Comparison of ENCODE assay signal across 23 cellular contexts in genomic region chr19:51680474-51680873, GRCh38. TPM values are rescaled to one million over a fixed set of nuclear protein-coding genes. Genes with fewer than 3 reads are reported as not detected.
A peak's percentile ranks its signal among the peaks of the same experiment; 100 is the strongest.
DNase-seq lines count a peak whose midpoint lies in the region; ATAC-seq, FAIRE-seq and TF ChIP-seq lines count a peak whose summit lies in the region.
"Had no signal": no experiment of that assay in that cellular context is flagged by ENCODE, and none has a peak within 500 bp of the region (broad histone marks: within the 10 kb centered on the region; RNA-seq: fewer than 3 reads in every experiment).

No MANE protein-coding gene starts in this region.

- ATAC-seq in A549, result no peak
- no peak for ATAC-seq in GM18519 (IDR thresholded peaks at IDR 0.05; ENCODE audit: low FRiP score, unreplicated experiment)
- ATAC-seq: HCT116 had no signal

- H3K27me3 ChIP-seq in astrocyte (ENCODE audit: insufficient read depth, low read length), result no peaks in the 10 kb centered on the region

- DNase-seq in A549 (ENCODE audit: low read depth in 1 of 2, low spot score in 1 of 2) (no peak), astrocyte (ENCODE audit: low read depth) (no peak), frontal cortex (ENCODE audit: low spot score in 2 of 2) (no peak)
- no peak for DNase-seq in activated T-cell treated with anti-CD3 and anti-CD28 coated beads, Interleukin-2, amount 50 U/mL, for 1 hour
- DNase-seq: 8988T; C1 segment of cervical spinal cord; Calu3; CD4-positive, alpha-beta memory T cell; COR-L47; DMS53; DMS79 treated with DMSO at 0.1 percent for 48 hours; GF-D8; GM23248; H9 had no signal

- peaks cover 36% of the 10 kb centered on the region for H3K9me3 ChIP-seq in A549
- H3K9me3 ChIP-seq in astrocyte (ENCODE audit: insufficient read depth, low read depth, low read length), result no peaks in the 10 kb centered on the region

- no peaks in the 10 kb centered on the region for H4K20me1 ChIP-seq in astrocyte (ENCODE audit: insufficient read depth, low read length)

- no peaks in the 10 kb centered on the region for H3K36me3 ChIP-seq in astrocyte (ENCODE audit: insufficient read depth, low read length)

- no peak overlapping the region for H3K4me3 Mint-ChIP-seq in astrocyte (ENCODE audit: unreplicated experiment)
- H3K4me3 Mint-ChIP-seq: CD4-positive, alpha-beta memory T cell; H9 had no signal

- FAIRE-seq in A549 (lab: Jason Lieb, UNC), result peak; percentile 72
- peak; percentile 20 for FAIRE-seq in astrocyte (lab: Jason Lieb, UNC)
- FAIRE-seq in frontal cortex (lab: Jason Lieb, UNC), result peak; percentile 23
- FAIRE-seq: GM12891, GM18507 had no signal

- TF ChIP-seq POLR2A in A549 (IDR thresholded peaks at IDR 0.05; ENCODE audit: low read length), result no peak

- TF ChIP-seq EP300 in A549 (IDR thresholded peaks at IDR 0.05), result no peak

- H3K4me3 ChIP-seq in A549, result no peak overlapping the region
- H3K4me3 ChIP-seq in astrocyte (ENCODE audit: insufficient read depth, low read depth, low read length), result no peak overlapping the region
- H3K4me3 ChIP-seq: GM23248 had no signal

- H2AFZ ChIP-seq in astrocyte (ENCODE audit: low read depth, low read length), result no peak overlapping the region
- H2AFZ ChIP-seq: GM23248 had no signal

- H3K4me1 Mint-ChIP-seq in astrocyte (ENCODE audit: low read depth, unreplicated experiment), result no peaks in the 10 kb centered on the region
- H3K4me1 Mint-ChIP-seq: H9 had no signal

- CTCF ChIA-PET in A549 (lab: Yijun Ruan, JAX), result interaction anchor here (0.5 to 1.1 kb wide), 3 partner anchors 24 to 865 kb away, joined by 3 read pairs; no protein-coding TSS in a partner anchor

- H3K4me1 ChIP-seq in A549, result no peaks in the 10 kb centered on the region
- H3K4me1 ChIP-seq in astrocyte (ENCODE audit: insufficient read depth, low read length), result no peaks in the 10 kb centered on the region

- TF ChIP-seq CTCF in A549 (IDR thresholded peaks at IDR 0.05) (no peak), astrocyte (IDR thresholded peaks at IDR 0.05; ENCODE audit: insufficient read depth, low read depth, low read length) (no peak)

- H3K27ac ChIP-seq in A549 (no peak overlapping the region), astrocyte (ENCODE audit: low read depth, low read length) (no peak overlapping the region)
- H3K27ac ChIP-seq: GM23248 had no signal

- no peaks in the 10 kb centered on the region for H3K79me2 ChIP-seq in astrocyte (ENCODE audit: insufficient read depth, low read length)

- POLR2A ChIA-PET in A549 (lab: Yijun Ruan, JAX), result no interaction called here

- no peaks in the 10 kb centered on the region for H3K9me3 Mint-ChIP-seq in astrocyte (ENCODE audit: unreplicated experiment)

- no peak overlapping the region for H3K27ac Mint-ChIP-seq in astrocyte (ENCODE audit: unreplicated experiment)
- H3K27ac Mint-ChIP-seq: CD4-positive, alpha-beta memory T cell; H9 had no signal

- WGBS in A549 (ENCODE audit: missing lambda C conversion rate), result 63% methylated on average over 1 of the region's 1 CpG

- H3K9ac ChIP-seq in astrocyte (ENCODE audit: low read length), result no peak overlapping the region
- H3K9ac ChIP-seq: GM23248 had no signal

- no peak overlapping the region for H3K4me2 ChIP-seq in A549
- no peak overlapping the region for H3K4me2 ChIP-seq in astrocyte (ENCODE audit: low read length)

- TF ChIP-seq RAD21 in A549 (conservative IDR thresholded peaks at IDR 0.05 in 1 of 2, IDR thresholded peaks at IDR 0.05 in 1 of 2), result no peak

- H3K36me3 Mint-ChIP-seq in astrocyte (ENCODE audit: low read depth, unreplicated experiment), result no peaks in the 10 kb centered on the region

- H3K27me3 Mint-ChIP-seq in astrocyte (ENCODE audit: low read depth, unreplicated experiment), result peaks cover 11% of the 10 kb centered on the region

TF ChIP-seq in A549, 52 proteins besides CTCF, POLR2A, EP300 and RAD21:
- TF ChIP-seq CEBPB (IDR thresholded peaks at IDR 0.05) (0 out of 4 replicates have a peak, but pooled peaks of 1 of the 2 experiments have one; percentile 25), RCOR1 (IDR thresholded peaks at IDR 0.05; ENCODE audit: low read depth, low read length) (no peak)

RNA-seq across cellular contexts. Expression of gene SPACA6, which starts 12.7 kb away (rescaled TPM):
- polyA plus RNA-seq in A549 (2011; rRNA removed) (9.5 and 12.0 TPM in 2 replicates), A549 (2017; fragmentation: RNase III; extraction: RNeasy Plus Mini Kit Qiagen cat#74134 plus additional on column Dnase treatment) (26.5 to 45.9 TPM (median 36.4 TPM) in 3 replicates)
- 22.2 and 26.1 TPM in 2 replicates for polyA plus RNA-seq in A549 (2012; cell fraction: cytosol; rRNA removed)
- 73.5 and 87.0 TPM in 2 replicates for polyA plus RNA-seq in A549 (2012; cell fraction: nucleus; rRNA removed)
- polyA minus RNA-seq in A549 (2011; rRNA and poly(A)+ RNA removed), result 8.7 and 10.0 TPM in 2 replicates
- total RNA-seq in astrocyte (51.0 and 62.5 TPM in 2 replicates), frontal cortex (3.7 TPM)

RNA-seq across cellular contexts. Expression of gene SIGLEC14, which starts 33.8 kb away (rescaled TPM):
- polyA plus RNA-seq in A549 (2011; rRNA removed), result 0.03 TPM in 1 of 2 replicates, not detected in the other
- polyA plus RNA-seq in A549 (2012; cell fraction: cytosol; rRNA removed), result 0.04 TPM in 1 of 2 replicates, not detected in the other
- polyA plus RNA-seq in A549 (2012; cell fraction: nucleus; rRNA removed), result 0.04 TPM in 2 replicates
- not detected in 3 replicates for polyA plus RNA-seq in A549 (2017; fragmentation: RNase III; extraction: RNeasy Plus Mini Kit Qiagen cat#74134 plus additional on column Dnase treatment)
- polyA minus RNA-seq in A549 (2011; rRNA and poly(A)+ RNA removed), result not detected in 2 replicates
- total RNA-seq in astrocyte, result not detected in 2 replicates
- 0.41 TPM for total RNA-seq in frontal cortex
- total RNA-seq: A673, Calu3, G401, GM23248, H4, H9 had no signal
- polyA plus RNA-seq: BJ, GM23248 had no signal

RNA-seq across cellular contexts. Expression of gene HAS1, which starts 43.3 kb away (rescaled TPM):
- polyA plus RNA-seq in A549 (2011; rRNA removed), result not detected in 2 replicates
- not detected in 2 replicates for polyA plus RNA-seq in A549 (2012; cell fraction: cytosol; rRNA removed)
- polyA plus RNA-seq in A549 (2012; cell fraction: nucleus; rRNA removed), result not detected in 2 replicates
- not detected in 3 replicates for polyA plus RNA-seq in A549 (2017; fragmentation: RNase III; extraction: RNeasy Plus Mini Kit Qiagen cat#74134 plus additional on column Dnase treatment)
- not detected in 2 replicates for polyA minus RNA-seq in A549 (2011; rRNA and poly(A)+ RNA removed)
- total RNA-seq in astrocyte, result not detected in 2 replicates
- 3.3 TPM for total RNA-seq in frontal cortex
- total RNA-seq: A673; Calu3; CD4-positive, alpha-beta memory T cell; Daoy; G401; H4 had no signal
- polyA plus RNA-seq: BJ; CD4-positive, alpha-beta memory T cell; GM23248 had no signal

RNA-seq across cellular contexts. Expression of gene SIGLEC5, which starts 50.3 kb away (rescaled TPM):
- polyA plus RNA-seq in A549 (2011; rRNA removed) (not detected in 2 replicates), A549 (2017; fragmentation: RNase III; extraction: RNeasy Plus Mini Kit Qiagen cat#74134 plus additional on column Dnase treatment) (not detected in 3 replicates)
- not detected in 2 replicates for polyA plus RNA-seq in A549 (2012; cell fraction: cytosol; rRNA removed)
- polyA plus RNA-seq in A549 (2012; cell fraction: nucleus; rRNA removed), result not detected in 2 replicates
- polyA minus RNA-seq in A549 (2011; rRNA and poly(A)+ RNA removed), result not detected in 2 replicates
- total RNA-seq in astrocyte (not detected in 2 replicates), frontal cortex (under 0.01 TPM)
- total RNA-seq: A673; Calu3; CD4-positive, alpha-beta memory T cell; Daoy; G401; GM23248; H4; H9 had no signal
- polyA plus RNA-seq: BJ; CD4-positive, alpha-beta memory T cell; GM23248 had no signal

Comparison
In these comparisons a context has a peak if more than half of its experiments do, and no peak if none do; other contexts are left out.
1. RNA of gene SPACA6, which starts 12.7 kb away (total RNA-seq): 51.0 to 62.5 TPM in astrocyte; 3.7 TPM in frontal cortex (single experiment); every median in the first group is over 10 times any median in the second.